ENCODE assay signal across 8 cellular contexts in genomic region chr1:2525896-2526823, GRCh38. TPM values are rescaled to one million over a fixed set of nuclear protein-coding genes. Genes with fewer than 3 reads are reported as not detected.
A peak's percentile ranks its signal among the peaks of the same experiment; 100 is the strongest.
DNase-seq lines count a peak whose midpoint lies in the region; ATAC-seq, FAIRE-seq and TF ChIP-seq lines count a peak whose summit lies in the region.

PANK4 (minus strand) TSS chr1:2526596; CDS start chr1:2526587, 9 bp downstream.

- POLR2A ChIA-PET in activated CD8-positive, alpha-beta T cell treated with anti-CD3 and anti-CD28 coated beads for 36 hours (lab: Charles Lee), result interaction anchor here (0.9 to 11.3 kb wide), 6 partner anchors 9 to 226 kb away, joined by 3 to 138 read pairs (median 8); partner anchors contain the start of gene TNFRSF14

- no peaks in the 10 kb centered on the region for H3K9me3 Mint-ChIP-seq in activated CD8-positive, alpha-beta T cell treated with anti-CD3 and anti-CD28 coated beads for 36 hours

- WGBS in lung, 2 donors, result 1% methylated on average over 82 to 109 of the region's 109 CpGs

- FAIRE-seq in GM19239 (lab: Jason Lieb, UNC), result peak; percentile 93

- DNase-seq in C1 segment of cervical spinal cord (lab: John Stamatoyannopoulos, UW) (peak; percentile 67 to 98 (median 92)), GM19239 (ENCODE audit: insufficient read length, low spot score) (peak; percentile 99), NCI-H82 treated with DMSO at 0.1 percent for 48 hours (lab: John Stamatoyannopoulos, UW; ENCODE audit: unreplicated experiment) (peak; percentile 84), ecto neural progenitor cell (ENCODE audit: low spot score) (peak; percentile 96), lung (ENCODE audit: low spot score) (peak; percentile 91)
- peak; percentile 94 for DNase-seq in activated CD8-positive, alpha-beta T cell treated with anti-CD3 and anti-CD28 coated beads for 36 hours
- peak; percentile 76 to 84 (median 83) for DNase-seq in stimulated activated CD4-positive, alpha-beta T cell treated with anti-CD3 and anti-CD28 coated beads, TNF-alpha, amount 100 ng/mL, for 24 hours (ENCODE audit: low read depth in 3 of 3)

- intact Hi-C loops in activated CD8-positive, alpha-beta T cell treated with anti-CD3 and anti-CD28 coated beads for 36 hours (cut with micrococcal nuclease), result loop anchor here (2.0 kb wide), 1 partner anchor 111 kb away; no protein-coding TSS in a partner anchor

- peak within 1 kb of the TSS; percentile 94 for H3K4me3 ChIP-seq in lung

- no peaks in the 10 kb centered on the region for H3K27me3 ChIP-seq in lung (ENCODE audit: control insufficient read depth, insufficient read depth)

- peaks cover 13 to 38% of the 10 kb centered on the region in 2 donors for H3K4me1 ChIP-seq in lung (ENCODE audit: control insufficient read depth in 2 of 2, insufficient read depth in 2 of 2, low read length in 2 of 2)

- peaks cover 47% of the 10 kb centered on the region for H3K4me1 Mint-ChIP-seq in activated CD8-positive, alpha-beta T cell treated with anti-CD3 and anti-CD28 coated beads for 36 hours (ENCODE audit: low read depth)

- no peaks in the 10 kb centered on the region for H3K9me3 ChIP-seq in lung (ENCODE audit: control insufficient read depth in 2 of 2, insufficient read depth in 1 of 2, low read length in 1 of 2)

- peaks cover 17% of the 10 kb centered on the region for H3K36me3 Mint-ChIP-seq in activated CD8-positive, alpha-beta T cell treated with anti-CD3 and anti-CD28 coated beads for 36 hours (ENCODE audit: low read depth)

- H3K4me3 Mint-ChIP-seq in activated CD8-positive, alpha-beta T cell treated with anti-CD3 and anti-CD28 coated beads for 36 hours, result peak within 1 kb of the TSS; percentile 81

- peaks cover 0 to 6% of the 10 kb centered on the region in 2 donors for H3K36me3 ChIP-seq in lung (ENCODE audit: control insufficient read depth in 2 of 2, insufficient read depth in 2 of 2, low read length in 2 of 2)

- TF ChIP-seq CTCF in activated CD8-positive, alpha-beta T cell treated with anti-CD3 and anti-CD28 coated beads for 36 hours (IDR thresholded peaks at IDR 0.05), result no peak
- no peak for TF ChIP-seq CTCF in lung (IDR thresholded peaks at IDR 0.05; ENCODE audit: control extremely low read depth, extremely low read depth)

- peak; percentile 75 for ATAC-seq in HG03442 (IDR thresholded peaks at IDR 0.05; ENCODE audit: unreplicated experiment)
- ATAC-seq in activated CD8-positive, alpha-beta T cell treated with anti-CD3 and anti-CD28 coated beads for 36 hours, result peak; percentile 83
- ATAC-seq in lung (ENCODE audit: insufficient read depth, low FRiP score), result peak; percentile 96

- H3K27me3 Mint-ChIP-seq in activated CD8-positive, alpha-beta T cell treated with anti-CD3 and anti-CD28 coated beads for 36 hours, result peaks cover 7% of the 10 kb centered on the region

- peak within 1 kb of the TSS; percentile 62 to 91 for H3K27ac ChIP-seq in lung (ENCODE audit: low read depth in 1 of 2, low read length in 1 of 2)

- peak within 1 kb of the TSS; percentile 98 for H3K27ac Mint-ChIP-seq in activated CD8-positive, alpha-beta T cell treated with anti-CD3 and anti-CD28 coated beads for 36 hours

- CTCF ChIA-PET in activated CD8-positive, alpha-beta T cell treated with anti-CD3 and anti-CD28 coated beads for 36 hours (lab: Charles Lee), result interaction anchor here (0.9 to 3.9 kb wide), 9 partner anchors 9 to 261 kb away, joined by 3 to 30 read pairs (median 3); no protein-coding TSS in a partner anchor

RNA-seq across cellular contexts. Expression of gene PANK4, which starts in this region (rescaled TPM):
- total RNA-seq in activated CD8-positive, alpha-beta T cell treated with anti-CD3 and anti-CD28 coated beads for 36 hours, result 10 to 100 TPM; 39.0 to 40.6 TPM
- total RNA-seq in lung, result 10 to 100 TPM; 24.5 to 36.3 TPM
- 10 to 100 TPM; 17.6 to 18.9 TPM for polyA plus RNA-seq in lung

Comparison
In these comparisons a context has a peak if more than half of its experiments do, and no peak if none do; other contexts are left out.
1. Peak in every context shown above with its lines: DNase-seq, ATAC-seq, H3K4me3 ChIP-seq and H3K27ac ChIP-seq.